In the genomic region with DNA sequence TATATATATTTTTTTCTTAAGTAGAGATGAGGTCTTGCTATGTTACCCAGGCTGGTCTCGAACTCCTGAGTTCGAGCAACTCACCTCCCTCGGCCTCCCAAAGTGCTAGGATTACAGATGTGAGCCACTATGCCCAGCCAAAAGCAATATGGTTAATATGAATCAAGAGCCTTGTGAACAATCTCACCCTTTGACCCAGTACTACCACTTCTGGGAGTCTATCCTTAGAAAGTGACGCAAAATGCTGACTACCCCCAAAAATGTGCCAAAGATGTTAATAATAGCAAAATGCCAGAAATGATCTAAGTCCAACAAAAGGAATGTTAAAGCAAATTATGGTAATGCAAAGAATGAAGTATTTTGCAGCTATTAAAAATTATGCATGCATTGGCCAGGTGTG, we compare ENCODE assay signal across 28 cellular contexts. TPM values are rescaled to one million over a fixed set of nuclear protein-coding genes. Genes with fewer than 3 reads are reported as not detected.
"Had no signal": no experiment of that assay in that cellular context is flagged by ENCODE, and none has a peak within 500 bp of the region (broad histone marks: within the 10 kb centered on the region; RNA-seq: fewer than 3 reads in every experiment).

No MANE protein-coding gene starts in this region.

- DNase-seq: colonic mucosa; effector CD8-positive, alpha-beta T cell; endodermal cell; foreskin melanocyte; glutamatergic neuron; heart right ventricle; hippocampal formation; left colon; left ventricle myocardium inferior; lower lobe of right lung; naive thymus-derived CD8-positive, alpha-beta T cell; nephron progenitor cell; nucleus accumbens; ovary; posterior cingulate gyrus; psoas muscle; right cardiac atrium; sigmoid colon; spleen; stimulated activated CD4-positive, alpha-beta T cell treated with anti-CD3 and anti-CD28 coated beads, Interleukin-4, amount 100 ng/mL, for 4 hours; stimulated activated naive CD8-positive, alpha-beta T cell treated with anti-CD3 and anti-CD28 coated beads, Interleukin-15, Interleukin-2, amounts not matched to agents 100 U/mL and 50 U/mL, for 24 hours; upper lobe of left lung had no signal

- H3K27ac ChIP-seq: colonic mucosa, epithelial cell of prostate, heart right ventricle, left ventricle myocardium inferior, lower lobe of right lung, ovary, psoas muscle, sigmoid colon, skin epidermis, spleen, thoracic aorta, tibial nerve, upper lobe of left lung had no signal

- H3K4me3 ChIP-seq: colonic mucosa, heart right ventricle, left ventricle myocardium inferior, lower lobe of right lung, ovary, psoas muscle, sigmoid colon, skin epidermis, spleen, thoracic aorta, tibial nerve, upper lobe of left lung had no signal

- H3K9me3 ChIP-seq: colonic mucosa, heart right ventricle, left ventricle myocardium inferior, lower lobe of right lung, ovary, psoas muscle, sigmoid colon, spleen, thoracic aorta, tibial nerve, upper lobe of left lung had no signal

- H3K36me3 ChIP-seq: colonic mucosa, heart right ventricle, left ventricle myocardium inferior, lower lobe of right lung, ovary, sigmoid colon, spleen, thoracic aorta, tibial nerve, upper lobe of left lung had no signal

- H3K27me3 ChIP-seq: colonic mucosa, ovary, sigmoid colon, spleen, tibial nerve, upper lobe of left lung had no signal

- H3K4me1 ChIP-seq: colonic mucosa, left ventricle myocardium inferior, lower lobe of right lung, psoas muscle, sigmoid colon, tibial nerve, upper lobe of left lung had no signal

- ATAC-seq: esophagus mucosa; heart right ventricle; left colon; lower lobe of right lung; naive thymus-derived CD8-positive, alpha-beta T cell; psoas muscle; right cardiac atrium; stimulated activated memory B cell treated with anti-CD40 and anti-IgM and Interleukin-4, amounts not matched to agents 10 μg/mL and 1 μg/mL and 100 μg/mL, for 72 hours; stimulated activated naive CD8-positive, alpha-beta T cell treated with anti-CD3 and anti-CD28 coated beads, Interleukin-15, Interleukin-2, amounts not matched to agents 100 U/mL and 50 U/mL, for 24 hours had no signal

RNA-seq across cellular contexts. Expression of a gene that starts 44.3 kb away (rescaled TPM):
- total RNA-seq: endodermal cell, left ventricle myocardium inferior had no signal

RNA-seq across cellular contexts. Expression of a gene that starts 51.0 kb away (rescaled TPM):
- total RNA-seq: endodermal cell; left ventricle myocardium inferior; naive thymus-derived CD8-positive, alpha-beta T cell had no signal
- polyA plus RNA-seq: naive thymus-derived CD8-positive, alpha-beta T cell had no signal
